In the genomic region with DNA sequence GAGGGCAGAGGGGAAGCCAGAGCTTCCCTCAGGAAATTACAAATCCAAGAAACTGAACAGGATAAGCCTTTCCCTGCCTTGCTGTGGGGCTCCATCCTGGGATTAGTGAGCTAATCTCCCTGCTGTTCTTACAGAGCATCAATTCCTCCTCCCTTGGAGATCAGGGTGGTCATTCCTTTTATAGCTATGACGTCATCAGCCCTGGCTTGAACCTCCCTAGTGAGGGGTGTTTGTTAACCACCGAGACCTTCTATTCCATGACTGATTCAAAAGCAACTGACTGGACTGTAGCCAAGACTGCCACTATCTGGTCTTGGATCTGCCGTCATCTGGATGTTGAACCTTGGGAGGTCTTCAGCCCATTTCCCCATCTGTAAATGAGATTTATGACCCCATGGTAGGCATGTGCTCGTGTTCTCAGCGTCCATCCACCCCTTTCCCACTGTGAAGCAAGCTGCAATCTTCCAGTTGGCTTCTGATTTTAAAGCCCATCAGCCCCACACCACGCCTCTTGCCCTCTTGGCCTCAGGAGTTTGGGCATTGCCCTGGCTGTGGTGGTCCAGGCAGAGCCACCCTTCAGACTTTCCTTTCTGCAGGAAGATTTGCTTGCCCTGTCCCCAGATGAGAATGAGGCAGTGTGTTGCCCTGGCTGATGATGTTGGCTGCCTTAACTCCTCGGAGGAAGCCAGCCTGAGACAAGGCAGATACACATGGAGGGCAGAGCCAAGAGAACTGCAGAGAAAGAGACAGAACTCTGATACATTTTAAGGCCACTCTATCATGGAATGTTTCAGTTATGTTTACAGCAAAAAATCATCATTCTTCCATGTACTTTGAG, we compare ENCODE assay signal across 13 cellular contexts. TPM values are rescaled to one million over a fixed set of nuclear protein-coding genes. Genes with fewer than 3 reads are reported as not detected.
DNase-seq lines count a peak whose midpoint lies in the region; ATAC-seq, FAIRE-seq and TF ChIP-seq lines count a peak whose summit lies in the region.
"Had no signal": no experiment of that assay in that cellular context is flagged by ENCODE, and none has a peak within 500 bp of the region (broad histone marks: within the 10 kb centered on the region; RNA-seq: fewer than 3 reads in every experiment).

No MANE protein-coding gene starts in this region.

- peak; percentile 81 for FAIRE-seq in D721Med (lab: Jason Lieb, UNC)

- TF ChIP-seq POLR2A in testis (IDR thresholded peaks at IDR 0.05) = no peak

- H3F3A ChIP-seq in PC-9 (ENCODE audit: insufficient read depth, low read depth) = peaks cover 13% of the 10 kb centered on the region; the same call in 1 of the 2 replicates

- ATAC-seq in omental fat pad (ENCODE audit: low FRiP score) (peak; percentile 16), GM19035 (IDR thresholded peaks at IDR 0.05; ENCODE audit: unreplicated experiment) (no peak)
- ATAC-seq in CD4-positive, alpha-beta T cell (ENCODE audit: poor library complexity) = no peak

- CTCF ChIA-PET in PC-9 (lab: Charles Lee) = interaction anchor here (0.6 kb wide), 1 partner anchor 832 kb away, joined by 3 read pairs; no protein-coding TSS in a partner anchor
- CTCF ChIA-PET in CD4-positive, alpha-beta T cell (lab: Charles Lee) = no interaction called here

- POLR2A ChIA-PET in PC-9 (lab: Charles Lee; ENCODE audit: unreplicated experiment) = interaction anchor here (0.6 kb wide), 1 partner anchor 13 kb away, joined by 3 read pairs; no protein-coding TSS in a partner anchor
- POLR2A ChIA-PET in CD4-positive, alpha-beta T cell (lab: Charles Lee) = no interaction called here

- no TSS peak for BruUV-seq in PC-9 (replicated peaks; lab: Mats Ljungman, UMichigan)

- H3K79me2 ChIP-seq in PC-9 (ENCODE audit: low read depth) = no peaks in the 10 kb centered on the region

- peaks cover 19% of the 10 kb centered on the region for H3K27me3 Mint-ChIP-seq in progenitor cell of endocrine pancreas
- H3K27me3 Mint-ChIP-seq in CD4-positive, alpha-beta T cell = peaks cover 48% of the 10 kb centered on the region

- no peaks in the 10 kb centered on the region for H3K27me3 ChIP-seq in PC-9 (ENCODE audit: insufficient read depth, low read depth)
- no peaks in the 10 kb centered on the region for H3K27me3 ChIP-seq in testis
- H3K27me3 ChIP-seq in CD4-positive, alpha-beta T cell (ENCODE audit: control insufficient read depth, insufficient read depth, low read length) = no peaks in the 10 kb centered on the region

- no peak overlapping the region for H2AFZ ChIP-seq in PC-9

- WGBS in testis, 2 donors = 57 to 66% methylated on average over 7 of the region's 7 CpGs

- H3K4me3 Mint-ChIP-seq in progenitor cell of endocrine pancreas (ENCODE audit: low read depth) = no peak overlapping the region
- no peak overlapping the region for H3K4me3 Mint-ChIP-seq in CD4-positive, alpha-beta T cell
- H3K4me3 Mint-ChIP-seq: T-helper 1 cell treated with Interleukin-12 subunit alpha and Interleukin-12 subunit beta and Interleukin-4 antibody, amounts not matched to agents 30 μg/mL and 1 μg/mL, for 36 hours had no signal

- DNase-seq in D721Med (ENCODE audit: insufficient read length, low spot score) (peak; percentile 85), PC-9 (no peak), fibroblast of mammary gland (ENCODE audit: low read depth) (peak; percentile 95), omental fat pad (ENCODE audit: low spot score) (no peak), testis (no peak), progenitor cell of endocrine pancreas (ENCODE audit: low spot score, unreplicated experiment) (no peak)
- DNase-seq in CD4-positive, alpha-beta T cell = no peak
- DNase-seq: DMS79 treated with DMSO at 0.1 percent for 48 hours; NCI-H1417 treated with DMSO at 0.1 percent for 48 hours; posterior cingulate gyrus; stimulated activated naive CD4-positive, alpha-beta T cell had no signal

- no peaks in the 10 kb centered on the region for H3K9me2 ChIP-seq in PC-9 (ENCODE audit: insufficient read depth)

- H3K36me3 ChIP-seq in PC-9 (ENCODE audit: low read depth) = no peaks in the 10 kb centered on the region
- no peaks in the 10 kb centered on the region for H3K36me3 ChIP-seq in testis (ENCODE audit: low read depth, missing control alignments)

- peaks cover 17% of the 10 kb centered on the region for H3K4me1 Mint-ChIP-seq in progenitor cell of endocrine pancreas (ENCODE audit: low read depth)
- H3K4me1 Mint-ChIP-seq in CD4-positive, alpha-beta T cell (ENCODE audit: low read depth) = peaks cover 15% of the 10 kb centered on the region

- H3K36me3 Mint-ChIP-seq in progenitor cell of endocrine pancreas (ENCODE audit: insufficient read depth) = no peaks in the 10 kb centered on the region
- H3K36me3 Mint-ChIP-seq in CD4-positive, alpha-beta T cell (ENCODE audit: low read depth) = no peaks in the 10 kb centered on the region

- intact Hi-C loops in PC-9 (cut with micrococcal nuclease; ENCODE audit: unreplicated experiment) (no loop called here), testis (cut with DNase I; ENCODE audit: low total_unique reads) (no loop called here)
- intact Hi-C loops in CD4-positive, alpha-beta T cell (cut with DNase I, micrococcal nuclease) = no loop called here

- H3K4me3 ChIP-seq in PC-9 (no peak overlapping the region), fibroblast of mammary gland (ENCODE audit: control insufficient read depth, low read depth, low read length) (no peak overlapping the region), testis (no peak overlapping the region)

- peak overlapping the region; percentile 7; the same call in 1 of the 2 replicates for H3K4me2 ChIP-seq in PC-9

- no peaks in the 10 kb centered on the region for H4K20me1 ChIP-seq in PC-9 (ENCODE audit: insufficient read depth)

- H3K4me1 ChIP-seq in PC-9 (replicated peaks; ENCODE audit: insufficient read depth) = peaks cover 16% of the 10 kb centered on the region
- H3K4me1 ChIP-seq in testis = peaks cover 11% of the 10 kb centered on the region

- no peak overlapping the region for H3K27ac Mint-ChIP-seq in progenitor cell of endocrine pancreas
- no peak overlapping the region for H3K27ac Mint-ChIP-seq in CD4-positive, alpha-beta T cell
- H3K27ac Mint-ChIP-seq: T-helper 1 cell treated with Interleukin-12 subunit alpha and Interleukin-12 subunit beta and Interleukin-4 antibody, amounts not matched to agents 30 μg/mL and 1 μg/mL, for 36 hours had no signal

- H3K9me3 ChIP-seq in PC-9 (ENCODE audit: insufficient read depth, low read depth) (no peaks in the 10 kb centered on the region), testis (no peaks in the 10 kb centered on the region)
- H3K9me3 ChIP-seq in CD4-positive, alpha-beta T cell (ENCODE audit: control insufficient read depth, low read length) = no peaks in the 10 kb centered on the region

- no peaks in the 10 kb centered on the region for H3K9me3 Mint-ChIP-seq in progenitor cell of endocrine pancreas (ENCODE audit: low read depth)
- no peaks in the 10 kb centered on the region for H3K9me3 Mint-ChIP-seq in CD4-positive, alpha-beta T cell
- H3K9me3 Mint-ChIP-seq: T-helper 1 cell treated with Interleukin-12 subunit alpha and Interleukin-12 subunit beta and Interleukin-4 antibody, amounts not matched to agents 30 μg/mL and 1 μg/mL, for 36 hours had no signal

- H3K27ac ChIP-seq in PC-9 = peak overlapping the region; percentile 1; the same call in 1 of the 2 replicates
- H3K27ac ChIP-seq in testis = no peak overlapping the region
- H3K27ac ChIP-seq in CD4-positive, alpha-beta T cell (ENCODE audit: low read depth, low read length) = no peak overlapping the region

- TF ChIP-seq CTCF in D721Med (IDR thresholded peaks at IDR 0.05; ENCODE audit: insufficient read depth, missing control alignments) = no peak
- TF ChIP-seq CTCF in PC-9 (conservative IDR thresholded peaks at IDR 0.05) = no peak
- TF ChIP-seq CTCF in fibroblast of mammary gland (conservative IDR thresholded peaks at IDR 0.05; ENCODE audit: control insufficient read depth, insufficient read depth, low read depth, low read length) = no peak
- TF ChIP-seq CTCF in omental fat pad (IDR thresholded peaks at IDR 0.05) = no peak
- no peak for TF ChIP-seq CTCF in testis (IDR thresholded peaks at IDR 0.05)
- TF ChIP-seq CTCF in progenitor cell of endocrine pancreas (IDR thresholded peaks at IDR 0.05; ENCODE audit: unreplicated experiment) = no peak
- TF ChIP-seq CTCF in CD4-positive, alpha-beta T cell (IDR thresholded peaks at IDR 0.05) = no peak

RNA-seq across cellular contexts. Expression of a gene that starts 59.6 kb away (rescaled TPM):
- total RNA-seq in PC-9 (2021) (314 and 323 TPM in 2 replicates), omental fat pad (100 to 1,000 TPM; 103 to 254 (median 136) TPM), testis (10 to 100 TPM; 51.0 to 69.5 TPM), progenitor cell of endocrine pancreas (92.6 and 105 TPM in 2 replicates)
- 82.3 TPM for polyA plus RNA-seq in testis (ENCODE audit: insufficient read depth, low read depth, low replicate concordance)
- total RNA-seq in CD4-positive, alpha-beta T cell = 100 to 1,000 TPM; 128 to 143 TPM

Comparison
In these comparisons a context has a peak if more than half of its experiments do, and no peak if none do; other contexts are left out.
1. DNase-seq: peak in D721Med (single experiment) and fibroblast of mammary gland (single experiment); none in PC-9 (0 of 2), omental fat pad (single experiment), testis (single experiment), progenitor cell of endocrine pancreas (single experiment) and CD4-positive, alpha-beta T cell (0 of 10).